Comparison of ENCODE assay signal across 8 cellular contexts in the genomic region with DNA sequence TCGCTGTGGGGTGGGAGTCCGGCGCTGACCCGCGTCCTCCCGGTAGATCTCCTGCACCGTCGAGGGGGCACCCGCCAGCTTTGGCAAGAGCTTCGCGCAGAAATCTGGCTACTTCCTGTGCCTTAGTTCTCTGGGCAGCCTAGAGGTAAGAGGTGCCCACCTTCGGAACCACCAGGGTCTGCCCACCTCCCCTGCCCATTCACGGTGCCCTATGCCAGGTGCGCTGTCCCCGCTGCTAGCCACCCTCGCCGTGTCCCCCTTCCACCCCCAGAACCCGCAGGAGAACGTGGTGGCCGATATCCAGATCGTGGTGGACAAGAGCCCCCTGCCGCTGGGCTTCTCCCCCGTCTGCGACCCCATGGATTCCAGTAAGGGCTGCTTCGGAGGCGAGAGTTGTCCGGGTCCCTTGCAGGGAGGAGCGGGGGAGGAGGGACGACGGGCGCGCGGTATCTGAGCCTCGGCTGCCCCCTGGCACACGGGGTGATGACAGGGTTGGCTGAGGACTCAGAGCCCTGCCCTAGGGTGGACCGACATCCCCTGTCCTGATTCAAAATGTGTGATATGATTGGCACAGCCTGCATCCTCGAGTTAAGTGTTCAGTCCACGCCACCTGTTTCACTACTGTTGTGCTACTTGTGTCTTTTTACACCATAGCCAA. TPM values are rescaled to one million over a fixed set of nuclear protein-coding genes. Genes with fewer than 3 reads are reported as not detected.
DNase-seq lines count a peak whose midpoint lies in the region; ATAC-seq and TF ChIP-seq lines count a peak whose summit lies in the region.

No MANE protein-coding gene starts in this region.

- peaks cover 23% of the 10 kb centered on the region for H3K36me3 Mint-ChIP-seq in CD8-positive, alpha-beta T cell

- peak overlapping the region; percentile 78 for H3K4me2 ChIP-seq in KMS-11

- peak in 3 of 7 experiments; percentile 21 to 63 (median 37) for DNase-seq in CD8-positive, alpha-beta T cell
- peak; percentile 30 for DNase-seq in activated CD8-positive, alpha-beta memory T cell treated with anti-CD3 and anti-CD28 coated beads, Interleukin-2, amount 50 U/mL, for 4 hours
- DNase-seq in foreskin fibroblast (peak in 1 of 2 donors; percentile 62), GOT3 (lab: John Stamatoyannopoulos, UW) (no peak)

- TF ChIP-seq CTCF in CD8-positive, alpha-beta T cell (IDR thresholded peaks at IDR 0.05), result no peak
- TF ChIP-seq CTCF in KMS-11 (conservative IDR thresholded peaks at IDR 0.05; ENCODE audit: low read depth, low read length) (no peak), foreskin fibroblast (IDR thresholded peaks at IDR 0.05; ENCODE audit: low read depth, low read length) (no peak), neutrophil (IDR thresholded peaks at IDR 0.05) (no peak)

- H3K4me1 ChIP-seq in CD8-positive, alpha-beta T cell (ENCODE audit: insufficient read depth, low read length), result peaks cover 20% of the 10 kb centered on the region
- peaks cover 13% of the 10 kb centered on the region for H3K4me1 ChIP-seq in KMS-11 (ENCODE audit: low read depth, poor library complexity, severe bottlenecking)
- H3K4me1 ChIP-seq in neutrophil (ENCODE audit: control insufficient read depth in 1 of 2, insufficient read depth in 1 of 2, low read depth in 1 of 2, low read length in 1 of 2), result peaks cover 12 to 13% of the 10 kb centered on the region in 2 experiments

- H3K4me1 Mint-ChIP-seq in CD8-positive, alpha-beta T cell (ENCODE audit: low read depth), result peaks cover 22% of the 10 kb centered on the region

- H3K27ac ChIP-seq in CD8-positive, alpha-beta T cell (ENCODE audit: low read depth, low read length), result peak overlapping the region; percentile 51
- H3K27ac ChIP-seq in KMS-11 (peak overlapping the region; percentile 24; the same call in 1 of the 2 replicates), neutrophil (peak overlapping the region; percentile 72)

- peak overlapping the region; percentile 80 for H3K27ac Mint-ChIP-seq in CD8-positive, alpha-beta T cell

- CTCF ChIA-PET in CD8-positive, alpha-beta T cell (lab: Charles Lee), result interaction anchor here (1.3 to 3.3 kb wide), 5 partner anchors 14 to 31 kb away, joined by 4 to 14 read pairs (median 7); partner anchors contain the start of genes BST2 and TMEM221

- no peaks in the 10 kb centered on the region for H3K9me3 ChIP-seq in CD8-positive, alpha-beta T cell (ENCODE audit: low read length)
- H3K9me3 ChIP-seq in neutrophil, result no peaks in the 10 kb centered on the region

- H3K4me3 Mint-ChIP-seq in CD8-positive, alpha-beta T cell, result peak overlapping the region; percentile 89

- peak overlapping the region; percentile 86 for H2AFZ ChIP-seq in KMS-11 (ENCODE audit: low read depth)

- H3K4me3 ChIP-seq in CD8-positive, alpha-beta T cell (ENCODE audit: low read depth, low read length), result peak overlapping the region; percentile 69
- no peak overlapping the region for H3K4me3 ChIP-seq in KMS-11 (IDR thresholded peaks at IDR 0.05; ENCODE audit: insufficient read depth, low read depth, low read length)
- H3K4me3 ChIP-seq in foreskin fibroblast (ENCODE audit: low read depth in 1 of 2, low read length in 2 of 2), result peak overlapping the region; percentile 87 to 92
- H3K4me3 ChIP-seq in neutrophil (ENCODE audit: low read depth in 1 of 2, low read length in 1 of 2), result peak overlapping the region; percentile 83 to 96

- peak overlapping the region; percentile 53; the same call in 1 of the 2 replicates for H3K9ac ChIP-seq in KMS-11

- no peaks in the 10 kb centered on the region for H3K36me3 ChIP-seq in CD8-positive, alpha-beta T cell (ENCODE audit: insufficient read depth, low read length)
- H3K36me3 ChIP-seq in KMS-11 (ENCODE audit: insufficient read depth) (no peaks in the 10 kb centered on the region), neutrophil (peaks cover 15% of the 10 kb centered on the region)

- no peaks in the 10 kb centered on the region for H3K27me3 ChIP-seq in CD8-positive, alpha-beta T cell (ENCODE audit: insufficient read depth, low read length)
- H3K27me3 ChIP-seq in KMS-11 (ENCODE audit: insufficient read depth, low read depth) (no peaks in the 10 kb centered on the region), neutrophil (no peaks in the 10 kb centered on the region)

- no peaks in the 10 kb centered on the region for H4K20me1 ChIP-seq in KMS-11 (ENCODE audit: insufficient read depth)

- POLR2A ChIA-PET in CD8-positive, alpha-beta T cell (lab: Charles Lee), result interaction anchor here (0.5 to 1.6 kb wide), 9 partner anchors 13 to 156 kb away, joined by 3 to 8 read pairs (median 4); partner anchors contain the start of genes BABAM1, BST2, DDA1 and PGLS

- intact Hi-C loops in CD8-positive, alpha-beta T cell (cut with DNase I, micrococcal nuclease), result loop anchor here (1.0 kb wide), 3 partner anchors 28 to 49 kb away; partner anchors contain the start of gene TMEM221 (in 1 of the 2)

- H3K79me2 ChIP-seq in KMS-11 (ENCODE audit: insufficient read depth, low read depth), result no peaks in the 10 kb centered on the region

- no peaks in the 10 kb centered on the region for H3K9me3 Mint-ChIP-seq in CD8-positive, alpha-beta T cell

- ATAC-seq in CD8-positive, alpha-beta T cell, result peak; percentile 20
- ATAC-seq in GM19467 (IDR thresholded peaks at IDR 0.05; ENCODE audit: unreplicated experiment) (peak; percentile 16), HG03342 (IDR thresholded peaks at IDR 0.05; ENCODE audit: unreplicated experiment) (no peak)

- no peaks in the 10 kb centered on the region for H3K27me3 Mint-ChIP-seq in CD8-positive, alpha-beta T cell (ENCODE audit: low read depth)

RNA-seq across cellular contexts. Expression of gene MVB12A, which starts 0.5 kb away (rescaled TPM):
- 10 to 100 TPM in 1 of 2 experiments, 1 to 10 TPM in 1; 9.1 to 10.4 TPM for total RNA-seq in CD8-positive, alpha-beta T cell

RNA-seq across cellular contexts. Expression of gene BST2, which starts 15.0 kb away (rescaled TPM):
- total RNA-seq in CD8-positive, alpha-beta T cell, result 10 to 100 TPM; 25.1 to 29.7 TPM

RNA-seq across cellular contexts. Expression of gene CCDC194, which starts 26.4 kb away (rescaled TPM):
- total RNA-seq in CD8-positive, alpha-beta T cell, result under 1 TPM; 0.79 to 0.89 TPM

RNA-seq across cellular contexts. Expression of gene TMEM221, which starts 28.1 kb away (rescaled TPM):
- not detected for total RNA-seq in CD8-positive, alpha-beta T cell

RNA-seq across cellular contexts. Expression of gene NXNL1, which starts 40.3 kb away (rescaled TPM):
- total RNA-seq in CD8-positive, alpha-beta T cell, result not detected
